Comparison of ENCODE assay signal across 34 cellular contexts in genomic region chr17:62974788-62975586, GRCh38.
"Had no signal": no experiment of that assay in that cellular context is flagged by ENCODE, and none has a peak within 500 bp of the region (broad histone marks: within the 10 kb centered on the region; RNA-seq: fewer than 3 reads in every experiment).

No MANE protein-coding gene starts in this region.

- H3K9me3 Mint-ChIP-seq: stimulated activated memory B cell treated with anti-CD40 and anti-IgM and Interleukin-4, amounts not matched to agents 10 μg/mL and 1 μg/mL and 100 μg/mL, for 72 hours; stimulated activated naive CD8-positive, alpha-beta T cell treated with anti-CD3 and anti-CD28 coated beads, Interleukin-15, amount 100 ng/mL, for 72 hours; T-helper 1 cell treated with Interleukin-12 subunit alpha and Interleukin-12 subunit beta and Interleukin-4 antibody, amounts not matched to agents 30 μg/mL and 1 μg/mL, for 36 hours; type B pancreatic cell had no signal

- DNase-seq: activated CD4-positive, alpha-beta T cell treated with anti-CD3 and anti-CD28 coated beads for 4 hours; activated CD4-positive, alpha-beta T cell treated with anti-CD3 and anti-CD28 coated beads, Interleukin-2, amount 50 U/mL, for 4 hours; activated effector memory CD4-positive, alpha-beta T cell treated with Interleukin-2 at 50 U/mL for 16 hours; activated naive CD4-positive, alpha-beta T cell treated with Interleukin-2 at 50 U/mL for 16 hours; activated T-cell treated with anti-CD3 and anti-CD28 coated beads for 4 hours; activated T-cell treated with anti-CD3 and anti-CD28 coated beads, Interleukin-2, amount 50 U/mL, for 72 hours; adrenal gland; aorta; caudate nucleus; endodermal cell; head of caudate nucleus; hippocampal formation; left cardiac atrium; naive thymus-derived CD8-positive, alpha-beta T cell; occipital lobe; right cardiac atrium; stimulated activated CD4-positive, alpha-beta T cell treated with anti-CD3 and anti-CD28 coated beads, Interleukin-1b, Interleukin-23, amount 100 ng/mL, for 48 hours; stimulated activated CD4-positive, alpha-beta T cell treated with anti-CD3 and anti-CD28 coated beads, Interleukin-4, amount 100 ng/mL, for 4 hours; stimulated activated CD8-positive, alpha-beta memory T cell treated with anti-CD3 and anti-CD28 coated beads, Interleukin-4, amount 100 ng/mL, for 48 hours; stimulated activated naive CD8-positive, alpha-beta T cell treated with anti-CD3 and anti-CD28 coated beads, Interleukin-15, amount 100 ng/mL, for 72 hours; substantia nigra; T-helper 9 cell; uterus had no signal

- H3K36me3 Mint-ChIP-seq: stimulated activated memory B cell treated with anti-CD40 and anti-IgM and Interleukin-4, amounts not matched to agents 10 μg/mL and 1 μg/mL and 100 μg/mL, for 72 hours; type B pancreatic cell had no signal

- FAIRE-seq: keratinocyte, TTC549 had no signal

- H3K27ac Mint-ChIP-seq: activated naive CD8-positive, alpha-beta T cell; activated T-cell treated with anti-CD3 and anti-CD28 coated beads, Interleukin-2, amount 50 U/mL, for 72 hours; dendritic cell treated with granulocyte-macrophage colony-stimulating factor and Interleukin-4, amounts not matched to agents 40 ng/mL and 50 ng/mL, for 4 days; endodermal cell; mesothelial cell of epicardium; naive thymus-derived CD8-positive, alpha-beta T cell; stimulated activated memory B cell treated with anti-CD40 and anti-IgM and Interleukin-4, amounts not matched to agents 10 μg/mL and 1 μg/mL and 100 μg/mL, for 72 hours; stimulated activated naive CD8-positive, alpha-beta T cell treated with anti-CD3 and anti-CD28 coated beads, Interleukin-15, amount 100 ng/mL, for 72 hours; T-helper 1 cell treated with Interleukin-12 subunit alpha and Interleukin-12 subunit beta and Interleukin-4 antibody, amounts not matched to agents 30 μg/mL and 1 μg/mL, for 36 hours; type B pancreatic cell had no signal

- H3K4me3 Mint-ChIP-seq: activated naive CD8-positive, alpha-beta T cell; activated T-cell treated with anti-CD3 and anti-CD28 coated beads, Interleukin-2, amount 50 U/mL, for 72 hours; dendritic cell treated with granulocyte-macrophage colony-stimulating factor and Interleukin-4, amounts not matched to agents 40 ng/mL and 50 ng/mL, for 4 days; endodermal cell; mesothelial cell of epicardium; naive thymus-derived CD8-positive, alpha-beta T cell; neural crest cell; stimulated activated memory B cell treated with anti-CD40 and anti-IgM and Interleukin-4, amounts not matched to agents 10 μg/mL and 1 μg/mL and 100 μg/mL, for 72 hours; stimulated activated naive CD8-positive, alpha-beta T cell treated with anti-CD3 and anti-CD28 coated beads, Interleukin-15, amount 100 ng/mL, for 72 hours; T-helper 1 cell treated with Interleukin-12 subunit alpha and Interleukin-12 subunit beta and Interleukin-4 antibody, amounts not matched to agents 30 μg/mL and 1 μg/mL, for 36 hours; type B pancreatic cell had no signal

- ATAC-seq: activated T-cell treated with anti-CD3 and anti-CD28 coated beads, Interleukin-2, amount 50 U/mL, for 72 hours; left cardiac atrium; naive thymus-derived CD8-positive, alpha-beta T cell; right cardiac atrium; stimulated activated memory B cell treated with anti-CD40 and anti-IgM and Interleukin-4, amounts not matched to agents 10 μg/mL and 1 μg/mL and 100 μg/mL, for 72 hours; stimulated activated naive CD8-positive, alpha-beta T cell treated with anti-CD3 and anti-CD28 coated beads, Interleukin-15, amount 100 ng/mL, for 72 hours had no signal

- H3K27me3 Mint-ChIP-seq: activated naive CD8-positive, alpha-beta T cell; dendritic cell treated with granulocyte-macrophage colony-stimulating factor and Interleukin-4, amounts not matched to agents 40 ng/mL and 50 ng/mL, for 4 days; naive thymus-derived CD8-positive, alpha-beta T cell; stimulated activated memory B cell treated with anti-CD40 and anti-IgM and Interleukin-4, amounts not matched to agents 10 μg/mL and 1 μg/mL and 100 μg/mL, for 72 hours; stimulated activated naive CD8-positive, alpha-beta T cell treated with anti-CD3 and anti-CD28 coated beads, Interleukin-15, amount 100 ng/mL, for 72 hours; type B pancreatic cell had no signal

- H3K36me3 ChIP-seq: adrenal gland, esophagus muscularis mucosa, uterus had no signal

- H3K4me3 ChIP-seq: adrenal gland, esophagus muscularis mucosa, skin epidermis, uterus had no signal

- H3K4me1 Mint-ChIP-seq: endodermal cell; mesothelial cell of epicardium; neural crest cell; stimulated activated memory B cell treated with anti-CD40 and anti-IgM and Interleukin-4, amounts not matched to agents 10 μg/mL and 1 μg/mL and 100 μg/mL, for 72 hours had no signal

- H3K9me3 ChIP-seq: esophagus muscularis mucosa, uterus had no signal

- H3K4me1 ChIP-seq: adrenal gland, esophagus muscularis mucosa, uterus had no signal

- H3K27me3 ChIP-seq: adrenal gland, esophagus muscularis mucosa, uterus had no signal
